Comparison of ENCODE assay signal across 27 cellular contexts in genomic region chr22:19814428-19814827, GRCh38. TPM values are rescaled to one million over a fixed set of nuclear protein-coding genes. Genes with fewer than 3 reads are reported as not detected.
"Had no signal": no experiment of that assay in that cellular context is flagged by ENCODE, and none has a peak within 500 bp of the region (broad histone marks: within the 10 kb centered on the region; RNA-seq: fewer than 3 reads in every experiment).

No MANE protein-coding gene starts in this region.

- H3K27me3 Mint-ChIP-seq: activated CD4-positive, alpha-beta T cell treated with anti-CD3 and anti-CD28 coated beads, Interleukin-2, amount 10 ng/mL, durations not matched to agents 24 days and 14 days; activated CD8-positive, alpha-beta T cell treated with anti-CD3 and anti-CD28 coated beads for 36 hours; activated naive CD4-positive, alpha-beta T cell treated with anti-CD3 and anti-CD28 coated beads, Interleukin-2, amount 50 U/mL, for 24 hours; activated T-helper 17 cell treated with anti-CD3 and anti-CD28 coated beads, Interleukin-2, amount 50 U/mL, for 72 hours; stimulated activated naive B cell treated with anti-CD40 and anti-IgM and Interleukin-4, amounts not matched to agents 10 μg/mL and 1 μg/mL and 100 μg/mL, for 72 hours; T-cell had no signal

- H3K4me3 ChIP-seq: gastrocnemius medialis, mucosa of descending colon, pancreas, psoas muscle, sigmoid colon, tibial nerve had no signal

- H3K9me3 Mint-ChIP-seq: activated CD4-positive, alpha-beta T cell treated with anti-CD3 and anti-CD28 coated beads, Interleukin-2, amount 10 ng/mL, durations not matched to agents 24 days and 14 days; activated CD8-positive, alpha-beta T cell treated with anti-CD3 and anti-CD28 coated beads for 36 hours; activated naive CD4-positive, alpha-beta T cell treated with anti-CD3 and anti-CD28 coated beads, Interleukin-2, amount 50 U/mL, for 24 hours; activated T-helper 17 cell treated with anti-CD3 and anti-CD28 coated beads, Interleukin-2, amount 50 U/mL, for 72 hours; nephron progenitor cell; stimulated activated naive B cell treated with anti-CD40 and anti-IgM and Interleukin-4, amounts not matched to agents 10 μg/mL and 1 μg/mL and 100 μg/mL, for 72 hours; T-cell had no signal

- H3K9me3 ChIP-seq: gastrocnemius medialis, mucosa of descending colon, pancreas, psoas muscle, sigmoid colon, tibial nerve had no signal

- DNase-seq: activated CD4-positive, alpha-beta T cell treated with anti-CD3 and anti-CD28 coated beads, Interleukin-2, amount 10 ng/mL, durations not matched to agents 24 days and 14 days; activated CD8-positive, alpha-beta T cell treated with anti-CD3 and anti-CD28 coated beads for 36 hours; activated gamma-delta T cell treated with Interleukin-2 at 50 U/mL for 16 hours; activated T-cell treated with anti-CD3 and anti-CD28 coated beads, Interleukin-2, amount 50 U/mL, for 1 hour; effector memory CD4-positive, alpha-beta T cell; erythroblast; gastrocnemius medialis; glutamatergic neuron; left ventricle myocardium superior; mucosa of descending colon; nephron progenitor cell; psoas muscle; sigmoid colon; small intestine; stimulated activated CD4-positive, alpha-beta T cell treated with anti-CD3 and anti-CD28 coated beads, Interleukin-4, amount 100 ng/mL, for 4 hours; stimulated activated naive B cell treated with anti-CD40 and anti-IgM and Interleukin-4, amounts not matched to agents 10 μg/mL and 1 μg/mL and 100 μg/mL, for 72 hours had no signal

- H3K27ac ChIP-seq: gastrocnemius medialis, pancreas, psoas muscle, sigmoid colon, tibial nerve, VCaP had no signal

- H3K4me1 Mint-ChIP-seq: activated CD4-positive, alpha-beta T cell treated with anti-CD3 and anti-CD28 coated beads, Interleukin-2, amount 10 ng/mL, durations not matched to agents 24 days and 14 days; activated T-helper 17 cell treated with anti-CD3 and anti-CD28 coated beads, Interleukin-2, amount 50 U/mL, for 72 hours had no signal

- H3K27ac Mint-ChIP-seq: activated CD4-positive, alpha-beta T cell treated with anti-CD3 and anti-CD28 coated beads, Interleukin-2, amount 10 ng/mL, durations not matched to agents 24 days and 14 days; activated CD8-positive, alpha-beta T cell treated with anti-CD3 and anti-CD28 coated beads for 36 hours; activated naive CD4-positive, alpha-beta T cell treated with anti-CD3 and anti-CD28 coated beads, Interleukin-2, amount 50 U/mL, for 24 hours; activated T-helper 17 cell treated with anti-CD3 and anti-CD28 coated beads, Interleukin-2, amount 50 U/mL, for 72 hours; nephron progenitor cell; stimulated activated naive B cell treated with anti-CD40 and anti-IgM and Interleukin-4, amounts not matched to agents 10 μg/mL and 1 μg/mL and 100 μg/mL, for 72 hours; T-cell had no signal

- FAIRE-seq: bronchial epithelial cell, colon, islet of Langerhans, pancreas, small intestine had no signal

- H3K27me3 ChIP-seq: gastrocnemius medialis, pancreas, sigmoid colon, tibial nerve had no signal

- H3K4me1 ChIP-seq: gastrocnemius medialis, pancreas, sigmoid colon had no signal

- ATAC-seq: activated CD4-positive, CD25-positive, alpha-beta regulatory T cell treated with anti-CD3 and anti-CD28 coated beads, Interleukin-2, amount 50 U/mL, for 24 hours; activated CD8-positive, alpha-beta T cell treated with anti-CD3 and anti-CD28 coated beads for 36 hours; activated T-helper 17 cell treated with anti-CD3 and anti-CD28 coated beads, Interleukin-2, amount 50 U/mL, for 72 hours; gastrocnemius medialis; left ventricle myocardium superior; mucosa of descending colon; pancreas; psoas muscle; stimulated activated naive B cell treated with anti-CD40 and anti-IgM and Interleukin-4, amounts not matched to agents 10 μg/mL and 1 μg/mL and 100 μg/mL, for 72 hours; T-cell had no signal

- H3K4me3 Mint-ChIP-seq: activated CD4-positive, alpha-beta T cell treated with anti-CD3 and anti-CD28 coated beads, Interleukin-2, amount 10 ng/mL, durations not matched to agents 24 days and 14 days; activated CD8-positive, alpha-beta T cell treated with anti-CD3 and anti-CD28 coated beads for 36 hours; activated naive CD4-positive, alpha-beta T cell treated with anti-CD3 and anti-CD28 coated beads, Interleukin-2, amount 50 U/mL, for 24 hours; activated T-helper 17 cell treated with anti-CD3 and anti-CD28 coated beads, Interleukin-2, amount 50 U/mL, for 72 hours; nephron progenitor cell; stimulated activated naive B cell treated with anti-CD40 and anti-IgM and Interleukin-4, amounts not matched to agents 10 μg/mL and 1 μg/mL and 100 μg/mL, for 72 hours; T-cell had no signal

- H3K36me3 ChIP-seq: gastrocnemius medialis, pancreas had no signal

RNA-seq across cellular contexts. Expression of gene TBX1, which starts 53.9 kb away (rescaled TPM):
- total RNA-seq: activated CD4-positive, alpha-beta T cell treated with anti-CD3 and anti-CD28 coated beads, Interleukin-2, amount 10 ng/mL, durations not matched to agents 24 days and 14 days; activated CD8-positive, alpha-beta T cell treated with anti-CD3 and anti-CD28 coated beads for 36 hours; activated T-helper 17 cell treated with anti-CD3 and anti-CD28 coated beads, Interleukin-2, amount 50 U/mL, for 72 hours; temporal lobe had no signal
